21 cellular contexts compared by ENCODE assay signal in genomic region chr7:158991824-158992621, GRCh38.
A peak's percentile ranks its signal among the peaks of the same experiment; 100 is the strongest.
DNase-seq lines count a peak whose midpoint lies in the region; ATAC-seq, FAIRE-seq and TF ChIP-seq lines count a peak whose summit lies in the region.
"Had no signal": no experiment of that assay in that cellular context is flagged by ENCODE, and none has a peak within 500 bp of the region (broad histone marks: within the 10 kb centered on the region; RNA-seq: fewer than 3 reads in every experiment).

No MANE protein-coding gene starts in this region.

- peak; percentile 15 to 50 (median 23) for DNase-seq in stimulated activated naive CD4-positive, alpha-beta T cell (lab: John Stamatoyannopoulos, UW)
- DNase-seq in stimulated activated naive CD4-positive, alpha-beta T cell treated with Interleukin-2 at 50 U/mL for 16 hours (lab: John Stamatoyannopoulos, UW), result no peak
- no peak for DNase-seq in RWPE2 (ENCODE audit: low spot score)
- DNase-seq in kidney, result peak; percentile 50
- DNase-seq in upper lobe of right lung, result peak; percentile 82
- DNase-seq in A172 (ENCODE audit: low spot score), result no peak
- DNase-seq in NCI-H82 treated with DMSO at 0.1 percent for 48 hours (lab: John Stamatoyannopoulos, UW; ENCODE audit: unreplicated experiment), result no peak
- DNase-seq: activated CD4-positive, alpha-beta memory T cell treated with anti-CD3 and anti-CD28 coated beads, Interleukin-2, amount 10 ng/mL, durations not matched to agents 7 days and 5 days; activated naive CD8-positive, alpha-beta T cell treated with anti-CD3 and anti-CD28 coated beads, Interleukin-2, amount 10 ng/mL, durations not matched to agents 7 days and 5 days; activated T-cell treated with anti-CD3 and anti-CD28 coated beads, Interleukin-2, amount 50 U/mL, for 24 hours; foreskin melanocyte; left cardiac atrium; midbrain; NCI-H1930; RPMI8226; T-helper 1 cell; tibial artery had no signal

- no peaks in the 10 kb centered on the region for H3K9me3 ChIP-seq in RWPE2 (ENCODE audit: severe bottlenecking)
- peaks cover 0 to 5% of the 10 kb centered on the region in 2 donors for H3K9me3 ChIP-seq in kidney (ENCODE audit: control insufficient read depth in 1 of 2, low read length in 2 of 2)
- no peaks in the 10 kb centered on the region for H3K9me3 ChIP-seq in upper lobe of right lung
- H3K9me3 ChIP-seq: neutrophil, tibial artery had no signal

- H3K36me3 ChIP-seq in RWPE2 (ENCODE audit: low read depth), result no peaks in the 10 kb centered on the region
- H3K36me3 ChIP-seq in kidney (ENCODE audit: control insufficient read depth in 1 of 2, insufficient read depth in 2 of 2, low read length in 2 of 2), result no peaks in the 10 kb centered on the region
- no peaks in the 10 kb centered on the region for H3K36me3 ChIP-seq in upper lobe of right lung
- H3K36me3 ChIP-seq: neutrophil, tibial artery had no signal

- TF ChIP-seq CTCF in RWPE2 (IDR thresholded peaks at IDR 0.05; ENCODE audit: poor library complexity, severe bottlenecking) (no peak), kidney (IDR thresholded peaks at IDR 0.05; ENCODE audit: borderline replicate concordance, extremely low read depth, insufficient read depth) (no peak), upper lobe of right lung (IDR thresholded peaks at IDR 0.05) (no peak)

- no peak overlapping the region for H3K9ac ChIP-seq in kidney (ENCODE audit: low read length in 2 of 2)
- H3K9ac ChIP-seq: KMS-11 had no signal

- no peaks in the 10 kb centered on the region for H3K4me1 ChIP-seq in RWPE2 (ENCODE audit: insufficient read depth, poor library complexity, severe bottlenecking)
- H3K4me1 ChIP-seq in kidney (ENCODE audit: control insufficient read depth in 1 of 2, insufficient read depth in 1 of 2, low read depth in 1 of 2, low read length in 2 of 2), result no peaks in the 10 kb centered on the region
- no peaks in the 10 kb centered on the region for H3K4me1 ChIP-seq in upper lobe of right lung

- H3K27me3 ChIP-seq in RWPE2 (ENCODE audit: insufficient read depth, poor library complexity, severe bottlenecking) (peaks cover 47% of the 10 kb centered on the region), upper lobe of right lung (peaks cover 28% of the 10 kb centered on the region)

- ATAC-seq in RWPE2 (ENCODE audit: low read depth) (peak; percentile 31; the same call in 2 of the 3 replicates), upper lobe of right lung (peak; percentile 93), HG03521 (IDR thresholded peaks at IDR 0.05; ENCODE audit: unreplicated experiment) (no peak)
- ATAC-seq: left cardiac atrium had no signal

- H3K4me3 ChIP-seq in RWPE2 (ENCODE audit: severe bottlenecking) (no peak overlapping the region), kidney (ENCODE audit: low read length in 2 of 2) (no peak overlapping the region), upper lobe of right lung (no peak overlapping the region)
- H3K4me3 ChIP-seq: tibial artery had no signal

- intact Hi-C loops in kidney (cut with DNase I) (no loop called here), upper lobe of right lung (cut with DNase I) (no loop called here)

- FAIRE-seq in kidney (lab: Jason Lieb, UNC), result no peak
- FAIRE-seq: endothelial cell of umbilical vein had no signal

- H3K27ac ChIP-seq in RWPE2 (ENCODE audit: poor library complexity, severe bottlenecking) (no peak overlapping the region), kidney (ENCODE audit: low read depth in 2 of 2, low read length in 2 of 2) (no peak overlapping the region), upper lobe of right lung (no peak overlapping the region)
- H3K27ac ChIP-seq: KMS-11, neutrophil, tibial artery had no signal

Comparison
In these comparisons a context has a peak if more than half of its experiments do, and no peak if none do; other contexts are left out.
1. DNase-seq: peak in stimulated activated naive CD4-positive, alpha-beta T cell (6 of 6), kidney (single experiment) and upper lobe of right lung (single experiment); none in stimulated activated naive CD4-positive, alpha-beta T cell treated with Interleukin-2 at 50 U/mL for 16 hours (single experiment), RWPE2 (single experiment), A172 (single experiment) and NCI-H82 treated with DMSO at 0.1 percent for 48 hours (single experiment).